ENCODE assay signal across 7 cellular contexts in genomic region chr12:120726510-120726793, GRCh38. TPM values are rescaled to one million over a fixed set of nuclear protein-coding genes. Genes with fewer than 3 reads are reported as not detected.
A peak's percentile ranks its signal among the peaks of the same experiment; 100 is the strongest.
DNase-seq lines count a peak whose midpoint lies in the region; ATAC-seq and TF ChIP-seq lines count a peak whose summit lies in the region.

No MANE protein-coding gene starts in this region.

- no peaks in the 10 kb centered on the region for H3K9me3 Mint-ChIP-seq in activated CD4-positive, alpha-beta memory T cell treated with anti-CD3 and anti-CD28 coated beads for 36 hours
- H3K9me3 Mint-ChIP-seq in stimulated activated effector memory CD8-positive, alpha-beta T cell treated with anti-CD3 and anti-CD28 coated beads, Interleukin-12 subunit alpha, Interleukin-12 subunit beta, amount 100 ng/mL, for 72 hours: no peaks in the 10 kb centered on the region

- no peaks in the 10 kb centered on the region for H3K27me3 Mint-ChIP-seq in activated CD4-positive, alpha-beta memory T cell treated with anti-CD3 and anti-CD28 coated beads for 36 hours

- H3K4me3 ChIP-seq in HEK293 (ENCODE audit: low read depth, low read length): peak overlapping the region; percentile 64; the same call in 1 of the 2 replicates
- peak overlapping the region; percentile 81; the same call in 1 of the 2 replicates for H3K4me3 ChIP-seq in iPS-20b (ENCODE audit: low read length)

- H3K9me3 ChIP-seq in HEK293 (ENCODE audit: control insufficient read depth, insufficient read depth, low read depth, low read length): no peaks in the 10 kb centered on the region
- H3K9me3 ChIP-seq in iPS-20b (ENCODE audit: insufficient read depth, low read depth, low read length): no peaks in the 10 kb centered on the region

- peaks cover 22 to 68% of the 10 kb centered on the region in 2 experiments; a peak in 2 of 3 replicates for H3K36me3 ChIP-seq in HEK293 (ENCODE audit: control insufficient read depth in 2 of 2, insufficient read depth in 1 of 2, low read length in 2 of 2)
- H3K36me3 ChIP-seq in iPS-20b (ENCODE audit: insufficient read depth, low read depth, low read length): peaks cover 40% of the 10 kb centered on the region

- intact Hi-C loops in activated CD4-positive, alpha-beta memory T cell treated with anti-CD3 and anti-CD28 coated beads for 36 hours (cut with micrococcal nuclease): loop anchor here (5.0 kb wide), 2 partner anchors 39 to 144 kb away; partner anchors contain the start of genes MLEC and POP5

- DNase-seq in activated CD4-positive, alpha-beta memory T cell treated with anti-CD3 and anti-CD28 coated beads for 36 hours: no peak
- DNase-seq in stimulated activated effector memory CD8-positive, alpha-beta T cell treated with anti-CD3 and anti-CD28 coated beads, Interleukin-12 subunit alpha, Interleukin-12 subunit beta, amount 100 ng/mL, for 72 hours (ENCODE audit: low spot score in 2 of 2): no peak
- no peak for DNase-seq in T1000 (lab: John Stamatoyannopoulos, UW)
- DNase-seq in GM13976 (ENCODE audit: low spot score): no peak

- CTCF ChIA-PET in HEK293 (lab: Yijun Ruan, JAX): no interaction called here
- CTCF ChIA-PET in activated CD4-positive, alpha-beta memory T cell treated with anti-CD3 and anti-CD28 coated beads for 36 hours (lab: Charles Lee): no interaction called here

- peaks cover 17% of the 10 kb centered on the region for H3K4me1 Mint-ChIP-seq in activated CD4-positive, alpha-beta memory T cell treated with anti-CD3 and anti-CD28 coated beads for 36 hours (ENCODE audit: low read depth)
- peaks cover 19% of the 10 kb centered on the region for H3K4me1 Mint-ChIP-seq in stimulated activated effector memory CD8-positive, alpha-beta T cell treated with anti-CD3 and anti-CD28 coated beads, Interleukin-12 subunit alpha, Interleukin-12 subunit beta, amount 100 ng/mL, for 72 hours

- 0 out of 2 replicates have a peak overlapping the region, but pooled peaks have one; percentile 78 for H3K9ac ChIP-seq in iPS-20b (ENCODE audit: low read depth, low read length)

- H3K4me1 ChIP-seq in HEK293 (ENCODE audit: control insufficient read depth, insufficient read depth, low read length) (no peaks in the 10 kb centered on the region; the same call in none of the 2 replicates), iPS-20b (ENCODE audit: insufficient read depth, low read length) (no peaks in the 10 kb centered on the region)

- peak overlapping the region; percentile 87 for H3K4me3 Mint-ChIP-seq in activated CD4-positive, alpha-beta memory T cell treated with anti-CD3 and anti-CD28 coated beads for 36 hours
- H3K4me3 Mint-ChIP-seq in stimulated activated effector memory CD8-positive, alpha-beta T cell treated with anti-CD3 and anti-CD28 coated beads, Interleukin-12 subunit alpha, Interleukin-12 subunit beta, amount 100 ng/mL, for 72 hours: peak overlapping the region; percentile 82

- TF ChIP-seq CTCF in HEK293 (tag by site-specific recombination; IDR thresholded peaks at IDR 0.05): no peak
- no peak for TF ChIP-seq CTCF in GM13976 (IDR thresholded peaks at IDR 0.05; ENCODE audit: borderline replicate concordance, control extremely low read depth, extremely low read depth, insufficient read depth, missing control alignments)

- H3K27ac ChIP-seq in HEK293 (ENCODE audit: extremely low read depth, low read depth, low read length) (no peak overlapping the region), iPS-20b (ENCODE audit: low read length) (no peak overlapping the region)

- POLR2A ChIA-PET in HEK293 (lab: Yijun Ruan, JAX): no interaction called here
- POLR2A ChIA-PET in activated CD4-positive, alpha-beta memory T cell treated with anti-CD3 and anti-CD28 coated beads for 36 hours (lab: Charles Lee): no interaction called here

- H3K27me3 ChIP-seq in iPS-20b (ENCODE audit: insufficient read depth, low read length): peaks cover 11% of the 10 kb centered on the region; the same call in 1 of the 2 replicates

- in situ Hi-C loops in GM13976 (cut with MboI; ENCODE audit: low sequenced_read_pairs, unreplicated experiment): no loop called here

- peaks cover 26% of the 10 kb centered on the region for H3K36me3 Mint-ChIP-seq in activated CD4-positive, alpha-beta memory T cell treated with anti-CD3 and anti-CD28 coated beads for 36 hours
- H3K36me3 Mint-ChIP-seq in stimulated activated effector memory CD8-positive, alpha-beta T cell treated with anti-CD3 and anti-CD28 coated beads, Interleukin-12 subunit alpha, Interleukin-12 subunit beta, amount 100 ng/mL, for 72 hours: peaks cover 70% of the 10 kb centered on the region

- no peak for ATAC-seq in stimulated activated effector memory CD8-positive, alpha-beta T cell treated with anti-CD3 and anti-CD28 coated beads, Interleukin-12 subunit alpha, Interleukin-12 subunit beta, amount 100 ng/mL, for 72 hours
- ATAC-seq in GM19023 (IDR thresholded peaks at IDR 0.05; ENCODE audit: unreplicated experiment): no peak

- H3K27ac Mint-ChIP-seq in activated CD4-positive, alpha-beta memory T cell treated with anti-CD3 and anti-CD28 coated beads for 36 hours: no peak overlapping the region
- peak overlapping the region; percentile 81 for H3K27ac Mint-ChIP-seq in stimulated activated effector memory CD8-positive, alpha-beta T cell treated with anti-CD3 and anti-CD28 coated beads, Interleukin-12 subunit alpha, Interleukin-12 subunit beta, amount 100 ng/mL, for 72 hours

TF ChIP-seq in HEK293, 187 proteins besides CTCF, POLR2A, EP300 and RAD21:
- 0 out of 2 replicates have a peak, but pooled peaks have one; percentile 1 for TF ChIP-seq SCRT1 (tag by site-specific recombination; IDR thresholded peaks at IDR 0.05; ENCODE audit: borderline replicate concordance)
- no peak for TF ChIP-seq ZNF362 (tag by site-specific recombination; IDR thresholded peaks at IDR 0.05)

RNA-seq across cellular contexts. Expression of gene ACADS, which starts 0.8 kb away (rescaled TPM):
- 10 to 100 TPM; 15.6 to 16.6 TPM for total RNA-seq in activated CD4-positive, alpha-beta memory T cell treated with anti-CD3 and anti-CD28 coated beads for 36 hours

RNA-seq across cellular contexts. Expression of gene UNC119B, which starts 16.2 kb away (rescaled TPM):
- 10 to 100 TPM; 28.2 to 31.3 TPM for total RNA-seq in activated CD4-positive, alpha-beta memory T cell treated with anti-CD3 and anti-CD28 coated beads for 36 hours

RNA-seq across cellular contexts. Expression of gene MLEC, which starts 39.5 kb away (rescaled TPM):
- 10 to 100 TPM; 92.9 to 93.7 TPM for total RNA-seq in activated CD4-positive, alpha-beta memory T cell treated with anti-CD3 and anti-CD28 coated beads for 36 hours
